In genomic region chr2:70142590-70143313, GRCh38 we compare ENCODE assay signal across 8 cellular contexts. TPM values are rescaled to one million over a fixed set of nuclear protein-coding genes. Genes with fewer than 3 reads are reported as not detected.
DNase-seq lines count a peak whose midpoint lies in the region; ATAC-seq and TF ChIP-seq lines count a peak whose summit lies in the region.

No MANE protein-coding gene starts in this region.

- H3K4me2 ChIP-seq in H9 (ENCODE audit: insufficient read depth, insufficient read length, low read length) (peak overlapping the region; percentile 21), Loucy (ENCODE audit: low read depth, low read length, poor library complexity, severe bottlenecking) (peak overlapping the region; percentile 97), neural cell (ENCODE audit: low read length) (peak overlapping the region; percentile 81)

- no peak overlapping the region for H3K23ac ChIP-seq in H9 (ENCODE audit: insufficient read length, low read depth, low read length)

- no peak overlapping the region for H2BK15ac ChIP-seq in H9 (ENCODE audit: low read depth, low read length)

- TF ChIP-seq CTCF in H9 (conservative IDR thresholded peaks at IDR 0.05) = peak; percentile 98
- TF ChIP-seq CTCF in Loucy (conservative IDR thresholded peaks at IDR 0.05; ENCODE audit: low read length) = peak; percentile 74
- peak; percentile 99 for TF ChIP-seq CTCF in RWPE2 (IDR thresholded peaks at IDR 0.05; ENCODE audit: poor library complexity, severe bottlenecking)
- peak; percentile 81 for TF ChIP-seq CTCF in fibroblast of the aortic adventitia (IDR thresholded peaks at IDR 0.05; ENCODE audit: insufficient read depth, low read length)
- peak; percentile 100 for TF ChIP-seq CTCF in neural cell (IDR thresholded peaks at IDR 0.05; ENCODE audit: poor library complexity, severe bottlenecking)

- H3K79me2 ChIP-seq in H9 (ENCODE audit: insufficient read depth, low read length) (no peaks in the 10 kb centered on the region), Loucy (ENCODE audit: insufficient read depth, low read length) (peaks cover 13% of the 10 kb centered on the region), neural cell (replicated peaks; ENCODE audit: insufficient read depth, low read length) (no peaks in the 10 kb centered on the region)

- no peaks in the 10 kb centered on the region for H3K79me1 ChIP-seq in H9 (ENCODE audit: insufficient read depth, low read depth, low read length, poor library complexity, severe bottlenecking)

- H3K36me3 Mint-ChIP-seq in H9 (ENCODE audit: insufficient read depth in 1 of 3, low read depth in 3 of 3) = no peaks in the 10 kb centered on the region

- H3K9me3 ChIP-seq in H9 (ENCODE audit: control insufficient read depth, low read depth, low read length) (no peaks in the 10 kb centered on the region), Loucy (ENCODE audit: insufficient read depth, low read depth, low read length) (no peaks in the 10 kb centered on the region), RWPE2 (ENCODE audit: severe bottlenecking) (no peaks in the 10 kb centered on the region), neural cell (ENCODE audit: low read length) (no peaks in the 10 kb centered on the region)

- H2BK12ac ChIP-seq in H9 (ENCODE audit: insufficient read length, low read depth, low read length) = no peak overlapping the region

- H3K27me3 Mint-ChIP-seq in H9 (ENCODE audit: low read depth) = no peaks in the 10 kb centered on the region
- no peaks in the 10 kb centered on the region for H3K27me3 Mint-ChIP-seq in stimulated activated naive CD8-positive, alpha-beta T cell treated with anti-CD3 and anti-CD28 coated beads, Interleukin-15, amount 100 ng/mL, for 72 hours

- H4K91ac ChIP-seq in H9 (ENCODE audit: insufficient read length, low read depth, low read length) = no peak overlapping the region

- no peak overlapping the region for H2AK5ac ChIP-seq in H9 (ENCODE audit: insufficient read length, low read length)

- TF ChIP-seq EP300 in neural cell (conservative IDR thresholded peaks at IDR 0.05; ENCODE audit: poor library complexity, severe bottlenecking) = peak; percentile 85

- peak; percentile 99 for DNase-seq in GDM1 (lab: John Stamatoyannopoulos, UW)
- peak; percentile 99 for DNase-seq in H9
- peak; percentile 98 for DNase-seq in RWPE2 (ENCODE audit: low spot score)
- DNase-seq in activated effector memory CD4-positive, alpha-beta T cell treated with Interleukin-2 at 50 U/mL for 16 hours = peak; percentile 99
- DNase-seq in fibroblast of the aortic adventitia (ENCODE audit: low read depth) = peak; percentile 99
- DNase-seq in stimulated activated naive CD8-positive, alpha-beta T cell treated with anti-CD3 and anti-CD28 coated beads, Interleukin-15, amount 100 ng/mL, for 72 hours = peak; percentile 100

- H3K27ac ChIP-seq in H9 (ENCODE audit: insufficient read length, low read depth, low read length) = peak overlapping the region; percentile 15
- H3K27ac ChIP-seq in RWPE2 (ENCODE audit: poor library complexity, severe bottlenecking) = peak overlapping the region; percentile 91
- peak overlapping the region; percentile 96 for H3K27ac ChIP-seq in neural cell (ENCODE audit: low read length)

- H3K27me3 ChIP-seq in H9 (ENCODE audit: insufficient read depth, low read length) (no peaks in the 10 kb centered on the region), Loucy (ENCODE audit: insufficient read depth, low read length, poor library complexity, severe bottlenecking) (no peaks in the 10 kb centered on the region), RWPE2 (ENCODE audit: insufficient read depth, poor library complexity, severe bottlenecking) (no peaks in the 10 kb centered on the region), neural cell (ENCODE audit: insufficient read depth, low read depth, low read length) (no peaks in the 10 kb centered on the region)

- peak; percentile 100 for TF ChIP-seq RAD21 in neural cell (conservative IDR thresholded peaks at IDR 0.05)

- no peak overlapping the region for H3K56ac ChIP-seq in H9 (ENCODE audit: insufficient read length, low read depth, low read length)

- peak overlapping the region; percentile 51 for H3K18ac ChIP-seq in H9 (ENCODE audit: insufficient read length, low read depth, low read length)

- H4K8ac ChIP-seq in H9 (replicated peaks; ENCODE audit: insufficient read length, low read depth, low read length) = no peak overlapping the region

- H3K4me3 Mint-ChIP-seq in H9 = peak overlapping the region; percentile 65 to 73
- H3K4me3 Mint-ChIP-seq in stimulated activated naive CD8-positive, alpha-beta T cell treated with anti-CD3 and anti-CD28 coated beads, Interleukin-15, amount 100 ng/mL, for 72 hours = peak overlapping the region; percentile 72 to 73

- H3K4me1 Mint-ChIP-seq in H9 = peaks cover 34 to 42% of the 10 kb centered on the region in 2 experiments
- peaks cover 75% of the 10 kb centered on the region for H3K4me1 Mint-ChIP-seq in stimulated activated naive CD8-positive, alpha-beta T cell treated with anti-CD3 and anti-CD28 coated beads, Interleukin-15, amount 100 ng/mL, for 72 hours

- H4K20me1 ChIP-seq in H9 (ENCODE audit: control insufficient read depth, insufficient read depth, insufficient read length) = no peaks in the 10 kb centered on the region
- H4K20me1 ChIP-seq in Loucy (ENCODE audit: insufficient read depth, low read length, poor library complexity, severe bottlenecking) = no peaks in the 10 kb centered on the region
- no peaks in the 10 kb centered on the region for H4K20me1 ChIP-seq in neural cell (ENCODE audit: insufficient read depth)

- H4K5ac ChIP-seq in H9 (ENCODE audit: insufficient read length, low read depth, low read length) = no peak overlapping the region

- H3K4me1 ChIP-seq in H9 (ENCODE audit: insufficient read depth, low read length) (peaks cover 7% of the 10 kb centered on the region; the same call in 1 of the 2 replicates), Loucy (ENCODE audit: insufficient read depth, low read length, poor library complexity, severe bottlenecking) (peaks cover 26% of the 10 kb centered on the region), RWPE2 (ENCODE audit: insufficient read depth, poor library complexity, severe bottlenecking) (peaks cover 10% of the 10 kb centered on the region)

- no CpG with 5 or more reads among the region's 50 CpGs for WGBS in H9 (ENCODE audit: extremely low coverage, insufficient read length, low lambda C conversion rate)

- H3K9ac ChIP-seq in H9 (ENCODE audit: extremely low read depth, insufficient read length, low read length) (peak overlapping the region; percentile 33), Loucy (ENCODE audit: low read depth, low read length, poor library complexity, severe bottlenecking) (peak overlapping the region; percentile 99), neural cell (ENCODE audit: low read length) (peak overlapping the region; percentile 84)

- no peaks in the 10 kb centered on the region for H3K9me2 ChIP-seq in Loucy (replicated peaks; ENCODE audit: low read depth, low read length)
- H3K9me2 ChIP-seq in neural cell (ENCODE audit: insufficient read depth, low read length) = no peaks in the 10 kb centered on the region

- H2BK120ac ChIP-seq in H9 (ENCODE audit: low read depth, low read length, poor library complexity, severe bottlenecking) = peak overlapping the region; percentile 51

- H3T11ph ChIP-seq in H9 (ENCODE audit: low read length) = no peak overlapping the region

- no peaks in the 10 kb centered on the region; a peak in 1 of 5 replicates for H3K9me3 Mint-ChIP-seq in H9
- H3K9me3 Mint-ChIP-seq in stimulated activated naive CD8-positive, alpha-beta T cell treated with anti-CD3 and anti-CD28 coated beads, Interleukin-15, amount 100 ng/mL, for 72 hours = no peaks in the 10 kb centered on the region

- H3K36me3 ChIP-seq in Loucy (ENCODE audit: insufficient read depth, low read length) (no peaks in the 10 kb centered on the region), RWPE2 (ENCODE audit: low read depth) (no peaks in the 10 kb centered on the region), neural cell (ENCODE audit: insufficient read depth, low read length) (no peaks in the 10 kb centered on the region)

- H2AFZ ChIP-seq in H9 (ENCODE audit: low read length) = no peak overlapping the region
- peak overlapping the region; percentile 76 for H2AFZ ChIP-seq in Loucy (ENCODE audit: low read length)
- H2AFZ ChIP-seq in neural cell (ENCODE audit: low read depth, low read length) = peak overlapping the region; percentile 71

- H3K4ac ChIP-seq in H9 (ENCODE audit: low read depth, low read length) = peak overlapping the region; percentile 31; the same call in 1 of the 2 replicates

- no peaks in the 10 kb centered on the region for H3F3A ChIP-seq in Loucy (ENCODE audit: low read depth)
- H3F3A ChIP-seq in neural cell (ENCODE audit: insufficient read depth, low read length, poor library complexity, severe bottlenecking) = no peaks in the 10 kb centered on the region

- H3K27ac Mint-ChIP-seq in H9 = peak overlapping the region; percentile 71 to 93 (median 92)
- peak overlapping the region; percentile 90 to 98 for H3K27ac Mint-ChIP-seq in stimulated activated naive CD8-positive, alpha-beta T cell treated with anti-CD3 and anti-CD28 coated beads, Interleukin-15, amount 100 ng/mL, for 72 hours

- H2BK20ac ChIP-seq in H9 (ENCODE audit: low read depth, low read length, poor library complexity, severe bottlenecking) = no peak overlapping the region

- H2BK5ac ChIP-seq in H9 (ENCODE audit: insufficient read length, low read length) = no peak overlapping the region

- peak overlapping the region; percentile 98 for H3K4me3 ChIP-seq in Loucy (ENCODE audit: low read length, poor library complexity, severe bottlenecking)
- peak overlapping the region; percentile 46 for H3K4me3 ChIP-seq in RWPE2 (ENCODE audit: severe bottlenecking)
- H3K4me3 ChIP-seq in fibroblast of the aortic adventitia (ENCODE audit: low read depth, low read length) = peak overlapping the region; percentile 66
- peak overlapping the region; percentile 76 for H3K4me3 ChIP-seq in neural cell (ENCODE audit: low read length)

- peak; percentile 62 for ATAC-seq in RWPE2 (ENCODE audit: low read depth)
- ATAC-seq in stimulated activated naive CD8-positive, alpha-beta T cell treated with anti-CD3 and anti-CD28 coated beads, Interleukin-15, amount 100 ng/mL, for 72 hours = peak; percentile 70

- peaks cover 5% of the 10 kb centered on the region for H3K23me2 ChIP-seq in H9 (ENCODE audit: insufficient read length, low read depth, low read length, poor library complexity, severe bottlenecking)

- peak overlapping the region; percentile 42; the same call in 1 of the 2 replicates for H3K14ac ChIP-seq in H9 (ENCODE audit: insufficient read depth, low read length)

TF ChIP-seq in neural cell, 6 proteins besides CTCF, POLR2A, EP300 and RAD21 (continues in another document):
- TF ChIP-seq POLR2AphosphoS5 (IDR thresholded peaks at IDR 0.05) = peak; percentile 96
- no peak for TF ChIP-seq EZH2 (IDR thresholded peaks at IDR 0.05; ENCODE audit: borderline replicate concordance, insufficient read depth, low read length, poor library complexity, severe bottlenecking)
- peak; percentile 99 for TF ChIP-seq SMC3 (conservative IDR thresholded peaks at IDR 0.05; ENCODE audit: poor library complexity)

RNA-seq across cellular contexts. Expression of gene C2orf42, which starts 48.1 kb away (rescaled TPM):
- 14.8 and 19.0 TPM in 2 replicates for total RNA-seq in H9 (2021)
- total RNA-seq in fibroblast of the aortic adventitia (ENCODE audit: low replicate concordance) = 12.8 and 26.9 TPM in 2 replicates
- 8.6 and 14.4 TPM in 2 replicates for polyA plus RNA-seq in neural cell
- 32.1 and 34.1 TPM in 2 replicates for polyA minus RNA-seq in neural cell

RNA-seq across cellular contexts. Expression of gene PCBP1, which starts 55.5 kb away (rescaled TPM):
- total RNA-seq in H9 (2021) (457 and 465 TPM in 2 replicates), fibroblast of the aortic adventitia (ENCODE audit: low replicate concordance) (13.0 and 68.5 TPM in 2 replicates)
- 33.3 and 42.5 TPM in 2 replicates for polyA plus RNA-seq in neural cell
- 30.7 and 39.9 TPM in 2 replicates for polyA minus RNA-seq in neural cell

Comparison
In these comparisons a context has a peak if more than half of its experiments do, and no peak if none do; other contexts are left out.
1. Peak in every context shown above with its lines: DNase-seq, ATAC-seq, H3K4me3 ChIP-seq and H3K27ac ChIP-seq.
2. H3K27ac ChIP-seq: peak in every context shown above with its lines; median percentile 96 in neural cell; 91 in RWPE2; 15 in H9.
3. H3K4me2 ChIP-seq: peak in every context shown above with its lines; median percentile 97 in Loucy; 81 in neural cell; 21 in H9.
4. H3K9ac ChIP-seq: peak in every context shown above with its lines; median percentile 99 in Loucy; 84 in neural cell; 33 in H9.
5. H3K4me3 ChIP-seq: peak in every context shown above with its lines; median percentile 98 in Loucy; 76 in neural cell; 66 in fibroblast of the aortic adventitia; 46 in RWPE2.